Comparison of ENCODE assay signal across 12 cellular contexts in the genomic region with DNA sequence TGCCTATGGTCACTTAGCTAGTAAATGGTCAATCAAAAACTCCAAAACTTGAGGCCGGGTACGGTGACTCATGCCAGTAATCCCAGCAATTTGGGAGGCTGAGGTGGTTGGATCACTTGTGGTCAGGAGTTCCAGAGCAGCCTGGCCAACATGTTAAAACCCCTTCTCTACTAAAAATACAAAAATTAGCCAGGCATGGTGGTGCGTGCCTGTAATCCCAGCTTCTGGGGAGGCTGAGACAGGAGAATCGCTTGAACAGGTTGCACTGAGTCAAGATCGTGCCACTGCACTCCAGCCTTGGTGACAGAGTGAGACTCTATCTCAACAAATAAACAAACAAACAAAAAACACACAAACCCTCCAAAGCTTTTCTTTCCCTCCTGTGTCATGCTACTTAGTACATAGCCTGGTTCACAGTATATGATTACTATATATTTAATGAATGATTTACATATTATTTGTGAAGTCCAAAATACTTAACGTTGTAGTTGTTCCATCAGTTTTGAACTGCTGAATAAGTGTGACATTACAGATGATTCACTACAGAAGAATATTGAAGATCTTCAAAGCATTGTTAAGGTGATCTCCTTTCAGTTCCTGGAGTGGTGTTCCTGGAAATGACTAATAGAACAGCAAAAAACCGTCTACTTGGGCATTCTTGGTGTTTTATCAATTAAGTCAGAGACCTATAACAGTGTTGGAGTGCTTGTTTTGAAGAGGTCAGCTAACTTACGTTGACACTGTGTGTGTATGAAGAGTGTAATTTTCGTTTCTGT.
DNase-seq lines count a peak whose midpoint lies in the region; ATAC-seq, FAIRE-seq and TF ChIP-seq lines count a peak whose summit lies in the region.
"Had no signal": no experiment of that assay in that cellular context is flagged by ENCODE, and none has a peak within 500 bp of the region (broad histone marks: within the 10 kb centered on the region; RNA-seq: fewer than 3 reads in every experiment).

No MANE protein-coding gene starts in this region.

- H3K36me3 ChIP-seq in GM12878 (ENCODE audit: control insufficient read depth in 2 of 2, insufficient read depth in 2 of 2, low read length in 1 of 2), result no peaks in the 10 kb centered on the region; a peak in 1 of 4 replicates
- H3K36me3 ChIP-seq in adrenal gland (replicated peaks in 1 of 2), result no peaks in the 10 kb centered on the region
- H3K36me3 ChIP-seq: gastrocnemius medialis had no signal

- CTCF ChIA-PET in GM12878 (lab: Yijun Ruan, JAX), result interaction anchor here (1.0 to 1.1 kb wide), 3 partner anchors 9 to 75 kb away, joined by 3 to 7 read pairs (median 3); no protein-coding TSS in a partner anchor

- RAD21 ChIA-PET in GM12878 (lab: Charles Lee; ENCODE audit: unreplicated experiment), result no interaction called here

- TF ChIP-seq POLR2A in GM12878 (IDR thresholded peaks at IDR 0.05; ENCODE audit: low read depth, low read length), result no peak
- no peak for TF ChIP-seq POLR2A in adrenal gland (IDR thresholded peaks at IDR 0.05)

- DNase-seq in EH (ENCODE audit: low read depth) (peak; percentile 80), MV-4-11 (lab: John Stamatoyannopoulos, UW) (peak; percentile 9), GM12878 (ENCODE audit: low read depth, low spot score) (no peak), myocyte (ENCODE audit: low read depth) (peak; percentile 85), adrenal gland (no peak)
- DNase-seq: gastrocnemius medialis, Kasumi-1, RPMI8226 had no signal

- H4K20me1 ChIP-seq in GM12878 (ENCODE audit: control insufficient read depth, insufficient read depth), result no peaks in the 10 kb centered on the region

- no peak for TF ChIP-seq RAD21 in GM12878 (IDR thresholded peaks at IDR 0.05; ENCODE audit: insufficient read depth, low read depth, low read length)

- TF ChIP-seq CTCF in GM12878 (IDR thresholded peaks at IDR 0.05 in 2 of 3, conservative IDR thresholded peaks at IDR 0.05 in 1 of 3; ENCODE audit: control insufficient read depth in 2 of 3, extremely low read depth in 1 of 3, insufficient read depth in 1 of 3, low read depth in 3 of 3, low read length in 3 of 3) (no peak), adrenal gland (IDR thresholded peaks at IDR 0.05) (no peak)

- H3K9ac ChIP-seq in GM12878 (ENCODE audit: control insufficient read depth, insufficient read depth, low read length), result no peak overlapping the region

- no TSS peak for BruUV-seq in GM12878 (replicated peaks; lab: Mats Ljungman, UMichigan)

- no peak overlapping the region for H2AFZ ChIP-seq in GM12878 (ENCODE audit: control insufficient read depth, low read depth, low read length)

- no peak for FAIRE-seq in GM12878 (lab: Jason Lieb, UNC)
- FAIRE-seq: GM12892 had no signal

- H3K27me3 ChIP-seq in GM12878 (replicated peaks in 1 of 2; ENCODE audit: control insufficient read depth in 2 of 2, insufficient read depth in 2 of 2, low read length in 1 of 2), result no peaks in the 10 kb centered on the region
- H3K27me3 ChIP-seq in adrenal gland, result no peaks in the 10 kb centered on the region
- H3K27me3 ChIP-seq: gastrocnemius medialis had no signal

- 76% methylated on average over 9 of the region's 9 CpGs for WGBS in GM12878 (ENCODE audit: insufficient coverage, insufficient replicate concordance, low lambda C conversion rate, missing lambda C conversion rate)
- WGBS in adrenal gland, 4 donors, result 78 to 85% (median 82%) methylated on average over 9 of the region's 9 CpGs

- no peaks in the 10 kb centered on the region; the same call in 1 of the 2 replicates for H3K79me2 ChIP-seq in GM12878 (ENCODE audit: control insufficient read depth, insufficient read depth, low read length)

- ATAC-seq in GM12878 (peak; percentile 33; the same call in 2 of the 3 replicates), GM18498 (IDR thresholded peaks at IDR 0.05; ENCODE audit: unreplicated experiment) (no peak), HG03469 (IDR thresholded peaks at IDR 0.05; ENCODE audit: unreplicated experiment) (no peak), GM18870 (IDR thresholded peaks at IDR 0.05; ENCODE audit: unreplicated experiment) (no peak)
- ATAC-seq: gastrocnemius medialis had no signal

- TF ChIP-seq EP300 in GM12878 (IDR thresholded peaks at IDR 0.05; ENCODE audit: borderline replicate concordance in 1 of 2, control insufficient read depth in 1 of 2, low read depth in 2 of 2, low read length in 2 of 2), result no peak

- H3K9me3 ChIP-seq in GM12878 (replicated peaks; ENCODE audit: control insufficient read depth, insufficient read depth, low read length) (no peaks in the 10 kb centered on the region), adrenal gland (replicated peaks in 1 of 3) (no peaks in the 10 kb centered on the region)
- H3K9me3 ChIP-seq: gastrocnemius medialis had no signal

- H3K27ac ChIP-seq in GM12878 (ENCODE audit: control insufficient read depth, insufficient read depth) (no peak overlapping the region), adrenal gland (no peak overlapping the region)
- H3K27ac ChIP-seq: gastrocnemius medialis had no signal

- intact Hi-C loops in GM12878 (cut with micrococcal nuclease; ENCODE audit: unreplicated experiment), result no loop called here
- intact Hi-C loops in adrenal gland (cut with DNase I), result no loop called here

- POLR2A ChIA-PET in GM12878 (lab: Charles Lee), result interaction anchor here (1.0 kb wide), 1 partner anchor 292 kb away, joined by 3 read pairs; no protein-coding TSS in a partner anchor

- H3K4me2 ChIP-seq in GM12878 (ENCODE audit: control insufficient read depth, insufficient read depth), result no peak overlapping the region

- SMC1A ChIA-PET in GM12878 (lab: Charles Lee; ENCODE audit: uncharacterized antibody, unreplicated experiment), result interaction anchor here (0.9 to 1.8 kb wide), 3 partner anchors 10 to 62 kb away, joined by 3 to 5 read pairs (median 4); no protein-coding TSS in a partner anchor

- H3K4me3 ChIP-seq in GM12878, result no peak overlapping the region
- H3K4me3 ChIP-seq in adrenal gland, result no peak overlapping the region
- H3K4me3 ChIP-seq: gastrocnemius medialis had no signal

- peaks cover 5% of the 10 kb centered on the region; the same call in 1 of the 2 replicates for H3K4me1 ChIP-seq in GM12878 (ENCODE audit: control insufficient read depth, insufficient read depth, low read length)
- H3K4me1 ChIP-seq in adrenal gland (replicated peaks in 1 of 2), result peaks cover 10 to 14% of the 10 kb centered on the region in 2 donors
- H3K4me1 ChIP-seq: gastrocnemius medialis had no signal

- in situ Hi-C loops in GM12878 (cut with MboI), result no loop called here

TF ChIP-seq in GM12878, 131 proteins besides CTCF, POLR2A, EP300 and RAD21:
- no peak for TF ChIP-seq GATAD2B (conservative IDR thresholded peaks at IDR 0.05; ENCODE audit: low read depth)
- 0 out of 2 replicates have a peak, but pooled peaks have one; percentile 1 for TF ChIP-seq NFIC (IDR thresholded peaks at IDR 0.05; ENCODE audit: low read depth, low read length)
- peak; percentile 60; the same call in 1 of the 2 replicates for TF ChIP-seq TCF7 (IDR thresholded peaks at IDR 0.05; ENCODE audit: borderline replicate concordance)
- TF ChIP-seq SIX5 (IDR thresholded peaks at IDR 0.05; ENCODE audit: low read depth, low read length, severe bottlenecking), result no peak

Comparison
In these comparisons a context has a peak if more than half of its experiments do, and no peak if none do; other contexts are left out.
1. DNase-seq: peak in EH (single experiment), MV-4-11 (single experiment) and myocyte (single experiment); none in GM12878 (single experiment) and adrenal gland (0 of 7).